ENCODE assay signal across 11 cellular contexts in the genomic region with DNA sequence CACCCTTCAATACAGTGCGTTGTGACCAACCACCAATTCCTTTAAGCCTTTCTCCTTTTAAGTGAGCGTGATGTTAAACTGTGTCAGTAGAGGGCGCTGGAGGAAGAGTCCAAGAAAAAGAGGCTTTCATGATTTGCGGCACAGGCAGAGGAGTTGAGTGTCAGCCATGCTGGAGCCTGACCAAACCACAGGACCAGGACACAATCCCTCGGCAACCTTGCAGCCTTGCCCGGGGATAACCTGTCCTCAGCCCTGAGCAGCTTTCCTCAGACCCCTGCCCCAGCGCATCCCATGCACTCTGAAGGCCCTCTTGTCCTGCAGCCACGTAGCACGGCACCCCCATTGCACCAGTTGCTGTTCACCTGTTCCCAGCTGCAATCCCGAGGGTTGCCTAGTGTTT. TPM values are rescaled to one million over a fixed set of nuclear protein-coding genes. Genes with fewer than 3 reads are reported as not detected.
A peak's percentile ranks its signal among the peaks of the same experiment; 100 is the strongest.
DNase-seq lines count a peak whose midpoint lies in the region; ATAC-seq and TF ChIP-seq lines count a peak whose summit lies in the region.
"Had no signal": no experiment of that assay in that cellular context is flagged by ENCODE, and none has a peak within 500 bp of the region (broad histone marks: within the 10 kb centered on the region; RNA-seq: fewer than 3 reads in every experiment).

No MANE protein-coding gene starts in this region.

- no peak overlapping the region for H3K27ac Mint-ChIP-seq in activated CD4-positive, alpha-beta T cell treated with anti-CD3 and anti-CD28 coated beads, Interleukin-2, amount 10 ng/mL, durations not matched to agents 24 days and 14 days
- H3K27ac Mint-ChIP-seq: brain had no signal

- no peak overlapping the region for H3K9ac ChIP-seq in KMS-11
- no peak overlapping the region for H3K9ac ChIP-seq in smooth muscle cell (ENCODE audit: low read depth)

- ATAC-seq in GM21423 (IDR thresholded peaks at IDR 0.05; ENCODE audit: unreplicated experiment) = no peak

- in situ Hi-C loops in brain microvascular endothelial cell (cut with HindIII; ENCODE audit: low pct_ligation_motif_present, low sequenced_read_pairs) = no loop called here

- no peaks in the 10 kb centered on the region for H3K36me3 ChIP-seq in KMS-11 (ENCODE audit: insufficient read depth)
- H3K36me3 ChIP-seq in brain microvascular endothelial cell (replicated peaks) = no peaks in the 10 kb centered on the region
- no peaks in the 10 kb centered on the region for H3K36me3 ChIP-seq in smooth muscle cell (ENCODE audit: low read depth)

- H3F3A ChIP-seq in smooth muscle cell (ENCODE audit: low read depth) = no peaks in the 10 kb centered on the region

- H3K4me1 ChIP-seq in KMS-11 (ENCODE audit: low read depth, poor library complexity, severe bottlenecking) (no peaks in the 10 kb centered on the region), smooth muscle cell (ENCODE audit: low read depth) (no peaks in the 10 kb centered on the region)

- H3K27me3 ChIP-seq in KMS-11 (ENCODE audit: insufficient read depth, low read depth) (no peaks in the 10 kb centered on the region), brain microvascular endothelial cell (replicated peaks) (no peaks in the 10 kb centered on the region), smooth muscle cell (ENCODE audit: low read depth) (no peaks in the 10 kb centered on the region)

- H4K20me1 ChIP-seq in KMS-11 (ENCODE audit: insufficient read depth) (no peaks in the 10 kb centered on the region), smooth muscle cell (ENCODE audit: low read depth) (no peaks in the 10 kb centered on the region)

- no peak overlapping the region for H3K4me3 Mint-ChIP-seq in activated CD4-positive, alpha-beta T cell treated with anti-CD3 and anti-CD28 coated beads, Interleukin-2, amount 10 ng/mL, durations not matched to agents 24 days and 14 days
- H3K4me3 Mint-ChIP-seq: brain had no signal

- intact Hi-C loops in activated CD4-positive, alpha-beta T cell treated with anti-CD3 and anti-CD28 coated beads, Interleukin-2, amount 10 ng/mL, durations not matched to agents 24 days and 14 days (cut with micrococcal nuclease) = no loop called here

- no peak overlapping the region for H3K4me2 ChIP-seq in KMS-11
- no peak overlapping the region for H3K4me2 ChIP-seq in smooth muscle cell

- H3K79me2 ChIP-seq in KMS-11 (ENCODE audit: insufficient read depth, low read depth) = no peaks in the 10 kb centered on the region
- no peaks in the 10 kb centered on the region for H3K79me2 ChIP-seq in smooth muscle cell (ENCODE audit: low read depth)

- no peaks in the 10 kb centered on the region for H3K36me3 Mint-ChIP-seq in activated CD4-positive, alpha-beta T cell treated with anti-CD3 and anti-CD28 coated beads, Interleukin-2, amount 10 ng/mL, durations not matched to agents 24 days and 14 days (ENCODE audit: low read depth)
- H3K36me3 Mint-ChIP-seq: brain had no signal

- peaks cover 5% of the 10 kb centered on the region for H3K27me3 Mint-ChIP-seq in activated CD4-positive, alpha-beta T cell treated with anti-CD3 and anti-CD28 coated beads, Interleukin-2, amount 10 ng/mL, durations not matched to agents 24 days and 14 days
- H3K27me3 Mint-ChIP-seq: brain had no signal

- WGBS in smooth muscle cell (ENCODE audit: low lambda C conversion rate) = 66% methylated on average over 10 of the region's 10 CpGs

- no peaks in the 10 kb centered on the region for H3K9me3 Mint-ChIP-seq in activated CD4-positive, alpha-beta T cell treated with anti-CD3 and anti-CD28 coated beads, Interleukin-2, amount 10 ng/mL, durations not matched to agents 24 days and 14 days
- H3K9me3 Mint-ChIP-seq: brain had no signal

- TF ChIP-seq CTCF in KMS-11 (conservative IDR thresholded peaks at IDR 0.05; ENCODE audit: low read depth, low read length) (peak; percentile 50; the same call in 1 of the 2 replicates), brain microvascular endothelial cell (IDR thresholded peaks at IDR 0.05; ENCODE audit: low read depth, low read length, missing control alignments) (peak; percentile 35), smooth muscle cell (IDR thresholded peaks at IDR 0.05; ENCODE audit: borderline replicate concordance, insufficient read depth, poor library complexity, severe bottlenecking) (peak; percentile 30)

- DNase-seq in activated CD4-positive, alpha-beta T cell treated with anti-CD3 and anti-CD28 coated beads, Interleukin-2, amount 10 ng/mL, durations not matched to agents 24 days and 14 days = peak; percentile 62
- DNase-seq in activated CD4-positive, alpha-beta T cell treated with anti-CD3 and anti-CD28 coated beads for 1 hour = no peak
- DNase-seq in brain microvascular endothelial cell (no peak), smooth muscle cell (lab: John Stamatoyannopoulos, UW; ENCODE audit: unreplicated experiment) (no peak), NCI-H2081 treated with DMSO at 0.1 percent for 48 hours (lab: John Stamatoyannopoulos, UW) (no peak)
- no peak for DNase-seq in activated CD8-positive, alpha-beta memory T cell treated with anti-CD3 and anti-CD28 coated beads, Interleukin-2, amount 50 U/mL, for 48 hours
- DNase-seq: DMS153 had no signal

- H3K4me3 ChIP-seq in KMS-11 (IDR thresholded peaks at IDR 0.05; ENCODE audit: insufficient read depth, low read depth, low read length) (no peak overlapping the region), brain microvascular endothelial cell (ENCODE audit: low read depth, low read length) (no peak overlapping the region), smooth muscle cell (no peak overlapping the region)

- peaks cover 2% of the 10 kb centered on the region for H3K4me1 Mint-ChIP-seq in activated CD4-positive, alpha-beta T cell treated with anti-CD3 and anti-CD28 coated beads, Interleukin-2, amount 10 ng/mL, durations not matched to agents 24 days and 14 days
- H3K4me1 Mint-ChIP-seq: brain had no signal

- H2AFZ ChIP-seq in KMS-11 (ENCODE audit: low read depth) (no peak overlapping the region), smooth muscle cell (ENCODE audit: low read depth) (no peak overlapping the region)

- H3K9me3 ChIP-seq in smooth muscle cell (replicated peaks; ENCODE audit: low read depth) = no peaks in the 10 kb centered on the region

- H3K27ac ChIP-seq in KMS-11 (no peak overlapping the region), brain microvascular endothelial cell (no peak overlapping the region), smooth muscle cell (ENCODE audit: low read depth) (no peak overlapping the region)

RNA-seq across cellular contexts. Expression of gene SMIM31, which starts 53.5 kb away (rescaled TPM):
- total RNA-seq in activated CD4-positive, alpha-beta T cell treated with anti-CD3 and anti-CD28 coated beads, Interleukin-2, amount 10 ng/mL, durations not matched to agents 24 days and 14 days = not detected in 2 replicates
- not detected in 2 replicates for total RNA-seq in smooth muscle cell
- not detected in 2 replicates for polyA plus RNA-seq in smooth muscle cell
- total RNA-seq: liver had no signal
- polyA plus RNA-seq: liver had no signal
